Comparison of ENCODE assay signal across 24 cellular contexts in genomic region chr7:25789701-25790240, GRCh38.
A peak's percentile ranks its signal among the peaks of the same experiment; 100 is the strongest.
DNase-seq lines count a peak whose midpoint lies in the region; ATAC-seq, FAIRE-seq and TF ChIP-seq lines count a peak whose summit lies in the region.
"Had no signal": no experiment of that assay in that cellular context is flagged by ENCODE, and none has a peak within 500 bp of the region (broad histone marks: within the 10 kb centered on the region; RNA-seq: fewer than 3 reads in every experiment).

No MANE protein-coding gene starts in this region.

- H3F3A ChIP-seq in neural progenitor cell (ENCODE audit: low read depth) (no peaks in the 10 kb centered on the region), PC-3 (ENCODE audit: low read length, unreplicated experiment) (no peaks in the 10 kb centered on the region)

- H3K4me1 Mint-ChIP-seq in neural progenitor cell: peaks cover 16% of the 10 kb centered on the region
- H3K4me1 Mint-ChIP-seq in activated naive CD4-positive, alpha-beta T cell treated with anti-CD3 and anti-CD28 coated beads for 36 hours (ENCODE audit: low read depth): no peaks in the 10 kb centered on the region
- H3K4me1 Mint-ChIP-seq: endodermal cell; stimulated activated naive B cell treated with anti-CD40 and anti-IgM and Interleukin-4, amounts not matched to agents 10 μg/mL and 1 μg/mL and 100 μg/mL, for 72 hours had no signal

- H3K9ac ChIP-seq in H1 (replicated peaks in 1 of 4; ENCODE audit: extremely low read depth in 1 of 4, low read depth in 3 of 4, low read length in 3 of 4) (no peak overlapping the region), neural progenitor cell (no peak overlapping the region), PC-3 (ENCODE audit: low read length) (no peak overlapping the region)

- no peaks in the 10 kb centered on the region for H3K23me2 ChIP-seq in H1 (ENCODE audit: low read depth, low read length)

- DNase-seq in NCI-H2227 treated with DMSO at 0.1 percent for 48 hours (lab: John Stamatoyannopoulos, UW) (peak; percentile 21), H1 (ENCODE audit: low read depth in 1 of 2, low spot score in 2 of 2) (no peak), neural progenitor cell (ENCODE audit: low spot score) (peak; percentile 46), HEK293T (ENCODE audit: extremely low spot score) (no peak), HuH-7.5 (ENCODE audit: low spot score) (no peak), PC-3 (no peak)
- DNase-seq in activated naive CD4-positive, alpha-beta T cell treated with anti-CD3 and anti-CD28 coated beads for 36 hours: no peak
- DNase-seq: activated CD4-positive, alpha-beta T cell treated with anti-CD3 and anti-CD28 coated beads, Interleukin-2, amount 50 U/mL, for 4 hours; activated gamma-delta T cell; endodermal cell; midbrain; MM.1S; NCI-H1436 treated with DMSO at 0.1 percent for 48 hours; NCI-H446; small intestine; stimulated activated naive B cell treated with anti-CD40 and anti-IgM and Interleukin-4, amounts not matched to agents 10 μg/mL and 1 μg/mL and 100 μg/mL, for 72 hours; T-helper 9 cell had no signal

- H3K9me2 ChIP-seq in PC-3 (replicated peaks; ENCODE audit: low read length): no peaks in the 10 kb centered on the region

- no peak for ATAC-seq in PC-3
- ATAC-seq: left lobe of liver; stimulated activated naive B cell treated with anti-CD40 and anti-IgM and Interleukin-4, amounts not matched to agents 10 μg/mL and 1 μg/mL and 100 μg/mL, for 72 hours; WTC11 had no signal

- H2BK15ac ChIP-seq in H1 (ENCODE audit: low read length): no peak overlapping the region

- WGBS in H1 (ENCODE audit: extremely low coverage in 1 of 2, insufficient coverage in 1 of 2, insufficient read length in 1 of 2, insufficient replicate concordance in 2 of 2, low coverage in 1 of 2, low lambda C conversion rate in 2 of 2, missing lambda C conversion rate in 1 of 2), 2 experiments: 93% methylated on average over 6 of the region's 6 CpGs; no CpG with 5 or more reads in 1 of the 2 experiments

- no peak overlapping the region for H2BK120ac ChIP-seq in H1 (replicated peaks; ENCODE audit: low read depth, low read length)

- H3K4me3 Mint-ChIP-seq in neural progenitor cell: no peak overlapping the region
- no peak overlapping the region for H3K4me3 Mint-ChIP-seq in activated naive CD4-positive, alpha-beta T cell treated with anti-CD3 and anti-CD28 coated beads for 36 hours
- H3K4me3 Mint-ChIP-seq: endodermal cell; stimulated activated naive B cell treated with anti-CD40 and anti-IgM and Interleukin-4, amounts not matched to agents 10 μg/mL and 1 μg/mL and 100 μg/mL, for 72 hours; WTC11 had no signal

- H3K18ac ChIP-seq in H1 (ENCODE audit: extremely low read depth, low read length): no peak overlapping the region

- POLR2A ChIA-PET in H1 (lab: Charles Lee; ENCODE audit: partially characterized antibody): no interaction called here
- POLR2A ChIA-PET in HEK293T (lab: Yijun Ruan, JAX): no interaction called here
- POLR2A ChIA-PET in PC-3 (lab: Charles Lee; ENCODE audit: unreplicated experiment): no interaction called here

- no peak overlapping the region for H4K91ac ChIP-seq in H1 (replicated peaks; ENCODE audit: insufficient read length, low read length)

- H3K79me1 ChIP-seq in H1 (ENCODE audit: low read depth, low read length): no peaks in the 10 kb centered on the region

- CTCF ChIA-PET in H1 (lab: Charles Lee; ENCODE audit: partially characterized antibody) (interaction anchor here (0.6 to 1.2 kb wide), 3 partner anchors 9 to 69 kb away, joined by 3 read pairs; no protein-coding TSS in a partner anchor), HEK293T (lab: Yijun Ruan, JAX) (no interaction called here), PC-3 (lab: Charles Lee) (no interaction called here)
- CTCF ChIA-PET in activated naive CD4-positive, alpha-beta T cell treated with anti-CD3 and anti-CD28 coated beads for 36 hours (lab: Charles Lee): interaction anchor here (0.7 kb wide), 1 partner anchor 1445 kb away, joined by 3 read pairs; no protein-coding TSS in a partner anchor

- H2BK12ac ChIP-seq in H1 (ENCODE audit: low read depth, low read length): no peak overlapping the region

- H3K23ac ChIP-seq in H1 (ENCODE audit: insufficient read length): no peak overlapping the region

- no peak overlapping the region for H3K27ac ChIP-seq in H1 (ENCODE audit: low read depth, low read length)
- no peak overlapping the region for H3K27ac ChIP-seq in neural progenitor cell
- H3K27ac ChIP-seq in PC-3 (ENCODE audit: low read length): no peak overlapping the region
- H3K27ac ChIP-seq: brain microvascular endothelial cell, prostate gland had no signal

- no peaks in the 10 kb centered on the region for H3K36me3 ChIP-seq in H1 (ENCODE audit: control insufficient read depth in 2 of 4, insufficient read depth in 4 of 4, low read length in 3 of 4)
- no peaks in the 10 kb centered on the region for H3K36me3 ChIP-seq in neural progenitor cell
- no peaks in the 10 kb centered on the region for H3K36me3 ChIP-seq in PC-3 (ENCODE audit: low read depth, low read length)
- H3K36me3 ChIP-seq: brain microvascular endothelial cell, prostate gland had no signal

- H3K4ac ChIP-seq in H1 (replicated peaks; ENCODE audit: insufficient read length, low read depth, low read length): no peak overlapping the region

- FAIRE-seq in G401.6 (lab: Jason Lieb, UNC) (peak; percentile 73), H1 (lab: Jason Lieb, UNC) (no peak)
- FAIRE-seq: colon, GM18507, small intestine had no signal

- TF ChIP-seq POLR2A in H1 (IDR thresholded peaks at IDR 0.05; ENCODE audit: control extremely low read depth in 1 of 2, low read depth in 2 of 2, low read length in 2 of 2): no peak

- no peak overlapping the region for H4K5ac ChIP-seq in H1 (ENCODE audit: insufficient read length, low read depth, low read length)

- no peak overlapping the region for H2BK5ac ChIP-seq in H1 (ENCODE audit: low read depth, low read length)

- no peaks in the 10 kb centered on the region for H3K27me3 ChIP-seq in H1 (replicated peaks in 1 of 4; ENCODE audit: control insufficient read depth in 3 of 4, extremely low read depth in 1 of 4, insufficient read depth in 3 of 4, low read length in 3 of 4)
- no peaks in the 10 kb centered on the region for H3K27me3 ChIP-seq in neural progenitor cell
- peaks cover 14% of the 10 kb centered on the region; the same call in 1 of the 2 replicates for H3K27me3 ChIP-seq in PC-3 (ENCODE audit: low read length)
- H3K27me3 ChIP-seq: brain microvascular endothelial cell had no signal

- BruUV-seq in PC-3 (replicated peaks; lab: Mats Ljungman, UMichigan): no TSS peak

- H3K27me3 Mint-ChIP-seq in neural progenitor cell (ENCODE audit: insufficient read depth, low read depth): peaks cover 8% of the 10 kb centered on the region
- peaks cover 11% of the 10 kb centered on the region for H3K27me3 Mint-ChIP-seq in activated naive CD4-positive, alpha-beta T cell treated with anti-CD3 and anti-CD28 coated beads for 36 hours (ENCODE audit: low read depth)

- no peak overlapping the region for H3K4me2 ChIP-seq in H1 (ENCODE audit: insufficient read depth in 1 of 2, low read depth in 2 of 2, low read length in 2 of 2)
- no peak overlapping the region for H3K4me2 ChIP-seq in neural progenitor cell
- H3K4me2 ChIP-seq in PC-3 (ENCODE audit: low read length): no peak overlapping the region

- peak overlapping the region; percentile 8 for H3K27ac Mint-ChIP-seq in neural progenitor cell
- no peak overlapping the region for H3K27ac Mint-ChIP-seq in activated naive CD4-positive, alpha-beta T cell treated with anti-CD3 and anti-CD28 coated beads for 36 hours
- H3K27ac Mint-ChIP-seq: endodermal cell; stimulated activated naive B cell treated with anti-CD40 and anti-IgM and Interleukin-4, amounts not matched to agents 10 μg/mL and 1 μg/mL and 100 μg/mL, for 72 hours; WTC11 had no signal

- H3K9me3 Mint-ChIP-seq in neural progenitor cell: no peaks in the 10 kb centered on the region
- H3K9me3 Mint-ChIP-seq in activated naive CD4-positive, alpha-beta T cell treated with anti-CD3 and anti-CD28 coated beads for 36 hours: no peaks in the 10 kb centered on the region
- H3K9me3 Mint-ChIP-seq: endodermal cell; stimulated activated naive B cell treated with anti-CD40 and anti-IgM and Interleukin-4, amounts not matched to agents 10 μg/mL and 1 μg/mL and 100 μg/mL, for 72 hours had no signal

- H3K14ac ChIP-seq in H1 (ENCODE audit: insufficient read length): no peak overlapping the region

- no peak overlapping the region for H3K56ac ChIP-seq in H1 (replicated peaks; ENCODE audit: insufficient read length, low read depth, low read length)

- H3K36me3 Mint-ChIP-seq in neural progenitor cell: no peaks in the 10 kb centered on the region
- no peaks in the 10 kb centered on the region for H3K36me3 Mint-ChIP-seq in activated naive CD4-positive, alpha-beta T cell treated with anti-CD3 and anti-CD28 coated beads for 36 hours (ENCODE audit: low read depth)
- H3K36me3 Mint-ChIP-seq: stimulated activated naive B cell treated with anti-CD40 and anti-IgM and Interleukin-4, amounts not matched to agents 10 μg/mL and 1 μg/mL and 100 μg/mL, for 72 hours; WTC11 had no signal

- H2BK20ac ChIP-seq in H1 (ENCODE audit: low read length): no peak overlapping the region

- H3K79me2 ChIP-seq in H1 (ENCODE audit: control insufficient read depth in 1 of 2, insufficient read depth in 2 of 2, low read length in 2 of 2) (no peaks in the 10 kb centered on the region), neural progenitor cell (ENCODE audit: low read depth) (no peaks in the 10 kb centered on the region), PC-3 (ENCODE audit: low read length) (no peaks in the 10 kb centered on the region)

- no peak for TF ChIP-seq RAD21 in H1 (IDR thresholded peaks at IDR 0.05 in 1 of 2, conservative IDR thresholded peaks at IDR 0.05 in 1 of 2; ENCODE audit: low read depth in 2 of 2, low read length in 2 of 2)

- no peak for TF ChIP-seq EP300 in H1 (IDR thresholded peaks at IDR 0.05; ENCODE audit: borderline replicate concordance in 1 of 2, low read depth in 2 of 2, low read length in 2 of 2)

- H3K4me3 ChIP-seq in H1 (ENCODE audit: extremely low read depth in 1 of 4, insufficient read depth in 2 of 4, low read depth in 3 of 4, low read length in 4 of 4) (no peak overlapping the region), neural progenitor cell (no peak overlapping the region), PC-3 (ENCODE audit: low read length) (no peak overlapping the region)
- H3K4me3 ChIP-seq: prostate gland had no signal

- H2AFZ ChIP-seq in H1 (ENCODE audit: low read length) (0 out of 2 replicates have a peak overlapping the region, but pooled peaks have one; percentile 21), neural progenitor cell (replicated peaks) (no peak overlapping the region), PC-3 (ENCODE audit: low read length) (no peak overlapping the region)

- TF ChIP-seq CTCF in H1 (IDR thresholded peaks at IDR 0.05; ENCODE audit: control extremely low read depth in 1 of 3, insufficient read depth in 1 of 3, low read depth in 1 of 3, low read length in 3 of 3): no peak
- no peak for TF ChIP-seq CTCF in neural progenitor cell (IDR thresholded peaks at IDR 0.05)
- TF ChIP-seq CTCF in PC-3 (conservative IDR thresholded peaks at IDR 0.05; ENCODE audit: low read depth, low read length): no peak

- H3K4me1 ChIP-seq in H1 (replicated peaks in 1 of 4; ENCODE audit: control insufficient read depth in 3 of 4, insufficient read depth in 4 of 4, low read length in 3 of 4) (no peaks in the 10 kb centered on the region), neural progenitor cell (peaks cover 12% of the 10 kb centered on the region), PC-3 (ENCODE audit: insufficient read depth, low read length) (no peaks in the 10 kb centered on the region)
- H3K4me1 ChIP-seq: prostate gland had no signal

- H3K9me3 ChIP-seq in H1 (ENCODE audit: insufficient read depth in 2 of 2, low read depth in 1 of 2, low read length in 1 of 2): no peaks in the 10 kb centered on the region
- no peaks in the 10 kb centered on the region for H3K9me3 ChIP-seq in neural progenitor cell (ENCODE audit: low read depth)
- no peaks in the 10 kb centered on the region for H3K9me3 ChIP-seq in PC-3 (ENCODE audit: low read length)
- H3K9me3 ChIP-seq: prostate gland had no signal

- H4K20me1 ChIP-seq in H1 (replicated peaks in 1 of 2; ENCODE audit: control insufficient read depth in 1 of 2, insufficient read depth in 2 of 2, low read length in 2 of 2) (no peaks in the 10 kb centered on the region), neural progenitor cell (ENCODE audit: low read depth) (no peaks in the 10 kb centered on the region), PC-3 (ENCODE audit: low read length) (no peaks in the 10 kb centered on the region)

- H2AK5ac ChIP-seq in H1 (ENCODE audit: low read depth, low read length): no peak overlapping the region

- H4K8ac ChIP-seq in H1 (ENCODE audit: extremely low read depth, insufficient read depth, low read length): no peak overlapping the region

- intact Hi-C loops in activated naive CD4-positive, alpha-beta T cell treated with anti-CD3 and anti-CD28 coated beads for 36 hours (cut with micrococcal nuclease): no loop called here
- intact Hi-C loops in PC-3 (cut with micrococcal nuclease): no loop called here

Comparison
In these comparisons a context has a peak if more than half of its experiments do, and no peak if none do; other contexts are left out.
1. DNase-seq: peak in NCI-H2227 treated with DMSO at 0.1 percent for 48 hours (single experiment) and neural progenitor cell (single experiment); none in H1 (0 of 2), HEK293T (single experiment), HuH-7.5 (single experiment), activated naive CD4-positive, alpha-beta T cell treated with anti-CD3 and anti-CD28 coated beads for 36 hours (single experiment) and PC-3 (single experiment).
2. CTCF ChIA-PET loops: an anchor here in H1 (0.6 to 1.2 kb wide) and activated naive CD4-positive, alpha-beta T cell treated with anti-CD3 and anti-CD28 coated beads for 36 hours (0.7 kb wide); none called in HEK293T and PC-3.